In the genomic region with DNA sequence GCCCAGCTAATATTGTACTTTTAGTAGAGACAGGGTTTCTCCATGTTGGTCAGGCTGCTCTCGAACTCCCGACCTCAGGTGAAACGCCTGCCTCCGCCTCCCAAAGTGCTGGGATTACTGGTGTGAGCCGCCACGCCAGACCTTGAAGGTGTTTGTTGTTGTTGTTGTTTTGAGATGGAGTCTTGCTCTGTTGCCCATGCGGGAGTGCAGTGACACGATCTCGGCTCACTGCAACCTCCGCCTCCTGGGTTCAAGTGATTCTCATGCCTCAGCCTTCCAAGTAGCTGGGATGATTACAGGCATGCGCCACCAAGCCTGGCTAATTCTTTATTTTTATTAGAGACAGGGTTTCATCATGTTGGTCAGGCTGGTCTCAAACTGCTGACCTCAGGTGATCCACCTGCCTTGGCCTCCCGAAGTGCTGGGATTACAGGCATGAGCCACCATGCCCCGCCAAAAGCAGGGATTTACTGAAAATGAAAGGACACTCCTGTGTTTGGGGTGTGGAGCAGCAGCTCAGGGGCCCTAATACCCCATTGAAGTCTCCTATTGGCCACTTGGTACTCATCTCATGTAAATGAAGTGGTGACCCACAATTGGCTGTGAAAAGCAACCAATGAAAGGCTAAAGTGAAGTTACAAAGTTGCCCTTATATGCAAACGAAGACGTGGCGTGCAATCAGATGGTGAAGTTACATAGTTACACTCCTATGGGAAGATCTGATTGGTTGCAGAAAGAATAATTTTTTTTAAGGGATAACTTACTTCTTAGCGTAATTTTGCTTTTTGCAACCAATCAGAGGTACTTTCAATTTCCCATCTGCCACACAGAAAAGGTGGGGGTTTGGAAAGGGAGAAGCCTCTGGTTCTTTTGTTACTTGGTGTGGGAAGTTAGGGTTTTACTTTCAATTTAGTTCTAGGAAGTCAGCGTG, we compare ENCODE assay signal across 1 cellular context.
A peak's percentile ranks its signal among the peaks of the same experiment; 100 is the strongest.
TF ChIP-seq lines count a peak whose summit lies in the region.
"Not testable (repeated sequence)": the region's sequence is repeated elsewhere in the genome, so short reads cannot be mapped to it uniquely, and the experiment has no call there.

No MANE protein-coding gene starts in this region.

TF ChIP-seq in K562, 482 proteins besides CTCF, POLR2A, EP300 and RAD21 (continues in another document):
- TF ChIP-seq GABPB1 (CRISPR knock-in tag; IDR thresholded peaks at IDR 0.05): peak; percentile 28; the same call in 1 of the 2 replicates
- peak; percentile 65 for TF ChIP-seq CEBPG (CRISPR knock-in tag; IDR thresholded peaks at IDR 0.05)
- peak; percentile 51 to 63; a peak in 2 of 4 replicates for TF ChIP-seq CEBPG (tag; conservative IDR thresholded peaks at IDR 0.05 in 1 of 2, IDR thresholded peaks at IDR 0.05 in 1 of 2)
- TF ChIP-seq NFRKB (IDR thresholded peaks at IDR 0.05; ENCODE audit: low read depth): peak; percentile 47; the same call in 1 of the 2 replicates
- TF ChIP-seq RBFOX2 (IDR thresholded peaks at IDR 0.05; ENCODE audit: low read depth, low read length): peak; percentile 74
- TF ChIP-seq, protein P1, sequence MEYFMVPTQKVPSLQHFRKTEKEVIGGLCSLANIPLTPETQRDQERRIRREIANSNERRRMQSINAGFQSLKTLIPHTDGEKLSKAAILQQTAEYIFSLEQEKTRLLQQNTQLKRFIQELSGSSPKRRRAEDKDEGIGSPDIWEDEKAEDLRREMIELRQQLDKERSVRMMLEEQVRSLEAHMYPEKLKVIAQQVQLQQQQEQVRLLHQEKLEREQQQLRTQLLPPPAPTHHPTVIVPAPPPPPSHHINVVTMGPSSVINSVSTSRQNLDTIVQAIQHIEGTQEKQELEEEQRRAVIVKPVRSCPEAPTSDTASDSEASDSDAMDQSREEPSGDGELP (CRISPR knock-in tag; IDR thresholded peaks at IDR 0.05; ENCODE audit: borderline replicate concordance): peak; percentile 53
- 0 out of 2 replicates have a peak, but pooled peaks have one; percentile 52 for TF ChIP-seq SMARCE1 (IDR thresholded peaks at IDR 0.05)
- TF ChIP-seq ARID1B (IDR thresholded peaks at IDR 0.05): peak; percentile 17; the same call in 1 of the 2 replicates
- peak; percentile 26; the same call in 1 of the 2 replicates for TF ChIP-seq CREB1 (IDR thresholded peaks at IDR 0.05)
- not testable (repeated sequence) for TF ChIP-seq CREB1 (CRISPR knock-in tag; IDR thresholded peaks at IDR 0.05)
- peak in 1 of 2 experiments; percentile 60 for TF ChIP-seq E2F6 (IDR thresholded peaks at IDR 0.05; ENCODE audit: borderline replicate concordance in 1 of 2, extremely low read depth in 1 of 2, insufficient read depth in 1 of 2, insufficient read length in 1 of 2, low read depth in 1 of 2, low read length in 1 of 2, poor library complexity in 1 of 2, severe bottlenecking in 1 of 2)
- peak; percentile 86 for TF ChIP-seq TAF7 (tag; IDR thresholded peaks at IDR 0.05)
- 0 out of 2 replicates have a peak, but pooled peaks have one; percentile 25 for TF ChIP-seq HEY1 (CRISPR knock-in tag; IDR thresholded peaks at IDR 0.05; ENCODE audit: borderline replicate concordance)
- TF ChIP-seq, protein P2, sequence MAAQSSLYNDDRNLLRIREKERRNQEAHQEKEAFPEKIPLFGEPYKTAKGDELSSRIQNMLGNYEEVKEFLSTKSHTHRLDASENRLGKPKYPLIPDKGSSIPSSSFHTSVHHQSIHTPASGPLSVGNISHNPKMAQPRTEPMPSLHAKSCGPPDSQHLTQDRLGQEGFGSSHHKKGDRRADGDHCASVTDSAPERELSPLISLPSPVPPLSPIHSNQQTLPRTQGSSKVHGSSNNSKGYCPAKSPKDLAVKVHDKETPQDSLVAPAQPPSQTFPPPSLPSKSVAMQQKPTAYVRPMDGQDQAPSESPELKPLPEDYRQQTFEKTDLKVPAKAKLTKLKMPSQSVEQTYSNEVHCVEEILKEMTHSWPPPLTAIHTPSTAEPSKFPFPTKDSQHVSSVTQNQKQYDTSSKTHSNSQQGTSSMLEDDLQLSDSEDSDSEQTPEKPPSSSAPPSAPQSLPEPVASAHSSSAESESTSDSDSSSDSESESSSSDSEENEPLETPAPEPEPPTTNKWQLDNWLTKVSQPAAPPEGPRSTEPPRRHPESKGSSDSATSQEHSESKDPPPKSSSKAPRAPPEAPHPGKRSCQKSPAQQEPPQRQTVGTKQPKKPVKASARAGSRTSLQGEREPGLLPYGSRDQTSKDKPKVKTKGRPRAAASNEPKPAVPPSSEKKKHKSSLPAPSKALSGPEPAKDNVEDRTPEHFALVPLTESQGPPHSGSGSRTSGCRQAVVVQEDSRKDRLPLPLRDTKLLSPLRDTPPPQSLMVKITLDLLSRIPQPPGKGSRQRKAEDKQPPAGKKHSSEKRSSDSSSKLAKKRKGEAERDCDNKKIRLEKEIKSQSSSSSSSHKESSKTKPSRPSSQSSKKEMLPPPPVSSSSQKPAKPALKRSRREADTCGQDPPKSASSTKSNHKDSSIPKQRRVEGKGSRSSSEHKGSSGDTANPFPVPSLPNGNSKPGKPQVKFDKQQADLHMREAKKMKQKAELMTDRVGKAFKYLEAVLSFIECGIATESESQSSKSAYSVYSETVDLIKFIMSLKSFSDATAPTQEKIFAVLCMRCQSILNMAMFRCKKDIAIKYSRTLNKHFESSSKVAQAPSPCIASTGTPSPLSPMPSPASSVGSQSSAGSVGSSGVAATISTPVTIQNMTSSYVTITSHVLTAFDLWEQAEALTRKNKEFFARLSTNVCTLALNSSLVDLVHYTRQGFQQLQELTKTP (IDR thresholded peaks at IDR 0.05; ENCODE audit: low read depth in 1 of 2, partially characterized antibody in 2 of 2): peak; percentile 37 to 58
- peak; percentile 78 for TF ChIP-seq HDAC2 (IDR thresholded peaks at IDR 0.05)
- peak; percentile 81 for TF ChIP-seq SMARCA5 (IDR thresholded peaks at IDR 0.05)
- TF ChIP-seq ATF7 (IDR thresholded peaks at IDR 0.05): peak; percentile 72
- TF ChIP-seq POLR2H (tag; IDR thresholded peaks at IDR 0.05; ENCODE audit: low read depth): peak; percentile 91
- TF ChIP-seq KAT7 (CRISPR knock-in tag; IDR thresholded peaks at IDR 0.05; ENCODE audit: borderline replicate concordance): peak; percentile 51; the same call in 1 of the 2 replicates
- TF ChIP-seq, protein P3, sequence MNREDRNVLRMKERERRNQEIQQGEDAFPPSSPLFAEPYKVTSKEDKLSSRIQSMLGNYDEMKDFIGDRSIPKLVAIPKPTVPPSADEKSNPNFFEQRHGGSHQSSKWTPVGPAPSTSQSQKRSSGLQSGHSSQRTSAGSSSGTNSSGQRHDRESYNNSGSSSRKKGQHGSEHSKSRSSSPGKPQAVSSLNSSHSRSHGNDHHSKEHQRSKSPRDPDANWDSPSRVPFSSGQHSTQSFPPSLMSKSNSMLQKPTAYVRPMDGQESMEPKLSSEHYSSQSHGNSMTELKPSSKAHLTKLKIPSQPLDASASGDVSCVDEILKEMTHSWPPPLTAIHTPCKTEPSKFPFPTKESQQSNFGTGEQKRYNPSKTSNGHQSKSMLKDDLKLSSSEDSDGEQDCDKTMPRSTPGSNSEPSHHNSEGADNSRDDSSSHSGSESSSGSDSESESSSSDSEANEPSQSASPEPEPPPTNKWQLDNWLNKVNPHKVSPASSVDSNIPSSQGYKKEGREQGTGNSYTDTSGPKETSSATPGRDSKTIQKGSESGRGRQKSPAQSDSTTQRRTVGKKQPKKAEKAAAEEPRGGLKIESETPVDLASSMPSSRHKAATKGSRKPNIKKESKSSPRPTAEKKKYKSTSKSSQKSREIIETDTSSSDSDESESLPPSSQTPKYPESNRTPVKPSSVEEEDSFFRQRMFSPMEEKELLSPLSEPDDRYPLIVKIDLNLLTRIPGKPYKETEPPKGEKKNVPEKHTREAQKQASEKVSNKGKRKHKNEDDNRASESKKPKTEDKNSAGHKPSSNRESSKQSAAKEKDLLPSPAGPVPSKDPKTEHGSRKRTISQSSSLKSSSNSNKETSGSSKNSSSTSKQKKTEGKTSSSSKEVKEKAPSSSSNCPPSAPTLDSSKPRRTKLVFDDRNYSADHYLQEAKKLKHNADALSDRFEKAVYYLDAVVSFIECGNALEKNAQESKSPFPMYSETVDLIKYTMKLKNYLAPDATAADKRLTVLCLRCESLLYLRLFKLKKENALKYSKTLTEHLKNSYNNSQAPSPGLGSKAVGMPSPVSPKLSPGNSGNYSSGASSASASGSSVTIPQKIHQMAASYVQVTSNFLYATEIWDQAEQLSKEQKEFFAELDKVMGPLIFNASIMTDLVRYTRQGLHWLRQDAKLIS (CRISPR knock-in tag; IDR thresholded peaks at IDR 0.05): 0 out of 2 replicates have a peak, but pooled peaks have one; percentile 72
- peak; percentile 82 for TF ChIP-seq RFX5 (IDR thresholded peaks at IDR 0.05; ENCODE audit: low read depth, low read length)
- TF ChIP-seq NEUROD1 (IDR thresholded peaks at IDR 0.05; ENCODE audit: borderline replicate concordance, low read depth, low read length, partially characterized antibody): peak; percentile 74
- 0 out of 2 replicates have a peak, but pooled peaks have one; percentile 2 for TF ChIP-seq TAL1 (IDR thresholded peaks at IDR 0.05)
- peak; percentile 74 for TF ChIP-seq ZFP91 (CRISPR knock-in tag; IDR thresholded peaks at IDR 0.05)
- TF ChIP-seq ZNF764 (CRISPR knock-in tag; IDR thresholded peaks at IDR 0.05; ENCODE audit: low read depth): 0 out of 2 replicates have a peak, but pooled peaks have one; percentile 7
- peak; percentile 40 to 60; a peak in 1 of 4 replicates for TF ChIP-seq ARNT (IDR thresholded peaks at IDR 0.05)
- TF ChIP-seq CHD2 (IDR thresholded peaks at IDR 0.05; ENCODE audit: low read depth, low read length): peak; percentile 58
- TF ChIP-seq, protein P4, sequence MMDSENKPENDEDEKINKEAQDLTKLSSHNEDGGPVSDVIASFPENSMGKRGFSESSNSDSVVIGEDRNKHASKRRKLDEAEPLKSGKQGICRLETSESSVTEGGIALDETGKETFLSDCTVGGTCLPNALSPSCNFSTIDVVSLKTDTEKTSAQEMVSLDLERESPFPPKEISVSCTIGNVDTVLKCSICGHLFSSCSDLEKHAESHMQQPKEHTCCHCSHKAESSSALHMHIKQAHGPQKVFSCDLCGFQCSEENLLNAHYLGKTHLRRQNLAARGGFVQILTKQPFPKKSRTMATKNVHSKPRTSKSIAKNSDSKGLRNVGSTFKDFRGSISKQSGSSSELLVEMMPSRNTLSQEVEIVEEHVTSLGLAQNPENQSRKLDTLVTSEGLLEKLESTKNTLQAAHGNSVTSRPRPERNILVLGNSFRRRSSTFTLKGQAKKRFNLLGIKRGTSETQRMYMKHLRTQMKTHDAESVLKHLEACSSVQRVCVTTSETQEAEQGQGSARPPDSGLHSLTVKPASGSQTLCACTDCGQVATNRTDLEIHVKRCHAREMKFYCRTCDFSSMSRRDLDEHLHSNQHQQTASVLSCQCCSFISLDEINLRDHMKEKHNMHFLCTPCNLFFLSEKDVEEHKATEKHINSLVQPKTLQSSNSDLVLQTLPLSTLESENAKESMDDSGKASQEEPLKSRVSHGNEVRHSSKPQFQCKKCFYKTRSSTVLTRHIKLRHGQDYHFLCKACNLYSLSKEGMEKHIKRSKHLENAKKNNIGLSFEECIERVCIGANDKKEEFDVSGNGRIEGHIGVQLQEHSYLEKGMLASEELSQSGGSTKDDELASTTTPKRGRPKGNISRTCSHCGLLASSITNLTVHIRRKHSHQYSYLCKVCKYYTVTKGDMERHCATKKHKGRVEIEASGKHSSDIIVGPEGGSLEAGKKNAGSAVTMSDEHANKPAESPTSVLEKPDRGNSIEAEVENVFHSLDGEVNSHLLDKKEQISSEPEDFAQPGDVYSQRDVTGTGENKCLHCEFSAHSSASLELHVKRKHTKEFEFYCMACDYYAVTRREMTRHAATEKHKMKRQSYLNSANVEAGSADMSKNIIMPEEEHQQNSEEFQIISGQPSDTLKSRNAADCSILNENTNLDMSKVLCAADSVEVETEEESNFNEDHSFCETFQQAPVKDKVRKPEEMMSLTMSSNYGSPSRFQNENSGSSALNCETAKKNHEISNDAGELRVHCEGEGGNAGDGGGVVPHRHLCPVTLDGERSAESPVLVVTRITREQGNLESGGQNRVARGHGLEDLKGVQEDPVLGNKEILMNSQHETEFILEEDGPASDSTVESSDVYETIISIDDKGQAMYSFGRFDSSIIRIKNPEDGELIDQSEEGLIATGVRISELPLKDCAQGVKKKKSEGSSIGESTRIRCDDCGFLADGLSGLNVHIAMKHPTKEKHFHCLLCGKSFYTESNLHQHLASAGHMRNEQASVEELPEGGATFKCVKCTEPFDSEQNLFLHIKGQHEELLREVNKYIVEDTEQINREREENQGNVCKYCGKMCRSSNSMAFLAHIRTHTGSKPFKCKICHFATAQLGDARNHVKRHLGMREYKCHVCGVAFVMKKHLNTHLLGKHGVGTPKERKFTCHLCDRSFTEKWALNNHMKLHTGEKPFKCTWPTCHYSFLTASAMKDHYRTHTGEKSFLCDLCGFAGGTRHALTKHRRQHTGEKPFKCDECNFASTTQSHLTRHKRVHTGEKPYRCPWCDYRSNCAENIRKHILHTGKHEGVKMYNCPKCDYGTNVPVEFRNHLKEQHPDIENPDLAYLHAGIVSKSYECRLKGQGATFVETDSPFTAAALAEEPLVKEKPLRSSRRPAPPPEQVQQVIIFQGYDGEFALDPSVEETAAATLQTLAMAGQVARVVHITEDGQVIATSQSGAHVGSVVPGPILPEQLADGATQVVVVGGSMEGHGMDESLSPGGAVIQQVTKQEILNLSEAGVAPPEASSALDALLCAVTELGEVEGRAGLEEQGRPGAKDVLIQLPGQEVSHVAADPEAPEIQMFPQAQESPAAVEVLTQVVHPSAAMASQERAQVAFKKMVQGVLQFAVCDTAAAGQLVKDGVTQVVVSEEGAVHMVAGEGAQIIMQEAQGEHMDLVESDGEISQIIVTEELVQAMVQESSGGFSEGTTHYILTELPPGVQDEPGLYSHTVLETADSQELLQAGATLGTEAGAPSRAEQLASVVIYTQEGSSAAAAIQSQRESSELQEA (IDR thresholded peaks at IDR 0.05; ENCODE audit: low read depth): 0 out of 2 replicates have a peak, but pooled peaks have one; percentile 21
- peak; percentile 42; the same call in 1 of the 2 replicates for TF ChIP-seq MAX (CRISPR knock-in tag; IDR thresholded peaks at IDR 0.05)
- TF ChIP-seq SMAD4 (CRISPR knock-in tag; conservative IDR thresholded peaks at IDR 0.05): peak; percentile 30; the same call in 1 of the 2 replicates
- TF ChIP-seq RBBP5 (IDR thresholded peaks at IDR 0.05; ENCODE audit: borderline replicate concordance, insufficient read depth, low read length, poor library complexity, severe bottlenecking): peak; percentile 16
- peak; percentile 65; the same call in 1 of the 2 replicates for TF ChIP-seq CREM (IDR thresholded peaks at IDR 0.05; ENCODE audit: low read depth)
- TF ChIP-seq ZNF589 (CRISPR knock-in tag; IDR thresholded peaks at IDR 0.05; ENCODE audit: low read depth): peak; percentile 97
